18 cellular contexts compared by ENCODE assay signal in the genomic region with DNA sequence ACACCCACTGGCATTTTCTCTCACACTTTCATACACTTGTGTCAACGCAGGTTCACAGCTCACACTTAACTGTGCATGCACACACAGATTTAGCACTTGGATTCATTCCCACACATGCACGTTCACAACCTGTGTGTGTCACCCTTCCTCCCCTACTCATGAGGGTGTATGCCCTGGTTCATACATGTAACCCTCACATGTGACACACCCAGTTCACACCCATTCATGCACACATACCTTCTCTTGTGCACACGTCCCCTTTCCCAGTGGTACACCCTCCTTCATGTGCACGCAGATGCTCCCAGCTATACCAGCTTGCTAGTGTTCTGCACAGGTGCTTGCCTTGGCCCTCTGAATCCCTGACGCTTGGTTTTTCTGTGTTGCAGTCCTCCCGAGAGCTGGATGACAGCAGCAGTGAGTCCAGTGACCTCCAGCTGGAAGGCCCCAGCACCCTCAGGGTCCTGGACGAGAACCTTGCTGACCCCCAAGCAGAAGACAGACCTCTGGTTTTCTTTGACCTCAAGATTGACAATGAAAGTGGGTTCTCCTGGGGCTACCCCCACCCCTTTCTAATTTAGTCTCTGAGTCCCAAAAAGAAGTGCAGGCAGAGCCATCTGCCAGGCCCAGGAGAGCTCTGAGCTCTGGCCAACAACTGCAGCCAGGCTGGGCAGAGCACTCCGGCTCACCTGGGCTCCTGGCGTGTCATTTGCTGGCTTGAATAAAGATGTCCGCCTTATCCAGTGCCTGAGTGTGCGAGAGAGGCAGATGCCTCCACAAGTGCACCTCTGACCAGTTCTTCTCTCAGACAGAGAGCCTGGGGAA. TPM values are rescaled to one million over a fixed set of nuclear protein-coding genes. Genes with fewer than 3 reads are reported as not detected.
A peak's percentile ranks its signal among the peaks of the same experiment; 100 is the strongest.
DNase-seq lines count a peak whose midpoint lies in the region; ATAC-seq and TF ChIP-seq lines count a peak whose summit lies in the region.
"Had no signal": no experiment of that assay in that cellular context is flagged by ENCODE, and none has a peak within 500 bp of the region (broad histone marks: within the 10 kb centered on the region; RNA-seq: fewer than 3 reads in every experiment).

No MANE protein-coding gene starts in this region.

- intact Hi-C loops in left ventricle myocardium inferior (cut with micrococcal nuclease) (no loop called here), left ventricle myocardium superior (cut with micrococcal nuclease) (no loop called here), aorta (cut with DNase I) (loop anchor here in 1 of 2 donors (10.0 kb wide), 1 partner anchor 192 kb away; a partner anchor contains a TSS)

- H3K27me3 Mint-ChIP-seq in neural progenitor cell (ENCODE audit: insufficient read depth, low read depth), result peaks cover 6% of the 10 kb centered on the region
- no peaks in the 10 kb centered on the region for H3K27me3 Mint-ChIP-seq in stimulated activated naive B cell treated with anti-CD40 and anti-IgM and Interleukin-4, amounts not matched to agents 10 μg/mL and 1 μg/mL and 100 μg/mL, for 72 hours
- H3K27me3 Mint-ChIP-seq: B cell; CD4-positive, alpha-beta T cell had no signal

- no peak overlapping the region for H3K4me3 Mint-ChIP-seq in neural progenitor cell
- H3K4me3 Mint-ChIP-seq in stimulated activated naive B cell treated with anti-CD40 and anti-IgM and Interleukin-4, amounts not matched to agents 10 μg/mL and 1 μg/mL and 100 μg/mL, for 72 hours, result no peak overlapping the region
- H3K4me3 Mint-ChIP-seq: B cell; CD4-positive, alpha-beta T cell had no signal

- no peaks in the 10 kb centered on the region for H3K79me2 ChIP-seq in neural progenitor cell (ENCODE audit: low read depth)

- peak overlapping the region; percentile 77 for H3K27ac ChIP-seq in left ventricle myocardium inferior (replicated peaks)
- H3K27ac ChIP-seq in neural progenitor cell, result no peak overlapping the region
- no peak overlapping the region for H3K27ac ChIP-seq in aorta (ENCODE audit: low read depth in 1 of 2, low read length in 2 of 2)

- H3K27me3 ChIP-seq in left ventricle myocardium inferior (ENCODE audit: low read depth) (no peaks in the 10 kb centered on the region), neural progenitor cell (no peaks in the 10 kb centered on the region), aorta (ENCODE audit: control insufficient read depth in 1 of 2, insufficient read depth in 2 of 2, low read length in 1 of 2) (no peaks in the 10 kb centered on the region)
- H3K27me3 ChIP-seq: SJSA1 had no signal

- H3K9me3 Mint-ChIP-seq in neural progenitor cell, result no peaks in the 10 kb centered on the region
- no peaks in the 10 kb centered on the region for H3K9me3 Mint-ChIP-seq in stimulated activated naive B cell treated with anti-CD40 and anti-IgM and Interleukin-4, amounts not matched to agents 10 μg/mL and 1 μg/mL and 100 μg/mL, for 72 hours
- H3K9me3 Mint-ChIP-seq: CD4-positive, alpha-beta T cell had no signal

- no peak overlapping the region for H3K9ac ChIP-seq in neural progenitor cell

- no peaks in the 10 kb centered on the region for H3K36me3 Mint-ChIP-seq in neural progenitor cell
- H3K36me3 Mint-ChIP-seq in stimulated activated naive B cell treated with anti-CD40 and anti-IgM and Interleukin-4, amounts not matched to agents 10 μg/mL and 1 μg/mL and 100 μg/mL, for 72 hours, result peaks cover 20 to 42% of the 10 kb centered on the region in 2 donors

- peaks cover 16% of the 10 kb centered on the region for H3K4me1 Mint-ChIP-seq in neural progenitor cell
- peaks cover 2 to 9% of the 10 kb centered on the region in 2 donors for H3K4me1 Mint-ChIP-seq in stimulated activated naive B cell treated with anti-CD40 and anti-IgM and Interleukin-4, amounts not matched to agents 10 μg/mL and 1 μg/mL and 100 μg/mL, for 72 hours
- H3K4me1 Mint-ChIP-seq: B cell had no signal

- H3F3A ChIP-seq in neural progenitor cell (ENCODE audit: low read depth), result no peaks in the 10 kb centered on the region

- H3K4me1 ChIP-seq in left ventricle myocardium inferior (peaks cover 78% of the 10 kb centered on the region), neural progenitor cell (no peaks in the 10 kb centered on the region), aorta (ENCODE audit: control insufficient read depth in 1 of 2, insufficient read depth in 2 of 2, low read length in 2 of 2) (no peaks in the 10 kb centered on the region)

- H3K9me3 ChIP-seq in left ventricle myocardium inferior (replicated peaks), result no peaks in the 10 kb centered on the region
- H3K9me3 ChIP-seq in neural progenitor cell (ENCODE audit: low read depth), result no peaks in the 10 kb centered on the region
- no peaks in the 10 kb centered on the region for H3K9me3 ChIP-seq in aorta (ENCODE audit: control insufficient read depth, low read length)

- WGBS in aorta, 2 donors, result 90 to 93% methylated on average over 11 of the region's 11 CpGs

- ATAC-seq in left ventricle myocardium superior (no peak), aorta (ENCODE audit: low FRiP score) (no peak), GM19452 (IDR thresholded peaks at IDR 0.05; ENCODE audit: unreplicated experiment) (no peak)
- no peak for ATAC-seq in stimulated activated naive B cell treated with anti-CD40 and anti-IgM and Interleukin-4, amounts not matched to agents 10 μg/mL and 1 μg/mL and 100 μg/mL, for 72 hours (replicated peaks)

- H2AFZ ChIP-seq in neural progenitor cell (replicated peaks), result no peak overlapping the region

- peak overlapping the region; percentile 21 for H3K27ac Mint-ChIP-seq in neural progenitor cell
- no peak overlapping the region for H3K27ac Mint-ChIP-seq in stimulated activated naive B cell treated with anti-CD40 and anti-IgM and Interleukin-4, amounts not matched to agents 10 μg/mL and 1 μg/mL and 100 μg/mL, for 72 hours
- H3K27ac Mint-ChIP-seq: B cell; CD4-positive, alpha-beta T cell had no signal

- TF ChIP-seq CTCF in left ventricle myocardium inferior (IDR thresholded peaks at IDR 0.05; ENCODE audit: borderline replicate concordance) (no peak), neural progenitor cell (IDR thresholded peaks at IDR 0.05) (no peak)

- H3K36me3 ChIP-seq in left ventricle myocardium inferior (peaks cover 24% of the 10 kb centered on the region), neural progenitor cell (no peaks in the 10 kb centered on the region), aorta (ENCODE audit: control insufficient read depth in 1 of 2, insufficient read depth in 2 of 2, low read length in 1 of 2) (peaks cover 0 to 1% of the 10 kb centered on the region in 2 donors)

- DNase-seq in left ventricle myocardium inferior, result no peak
- no peak for DNase-seq in left ventricle myocardium superior
- peak; percentile 69 for DNase-seq in cerebellar cortex (ENCODE audit: low spot score)
- DNase-seq in neural progenitor cell (ENCODE audit: low spot score), result no peak
- DNase-seq in aorta, result peak; percentile 16 to 45
- DNase-seq in activated CD4-positive, alpha-beta T cell treated with anti-CD3 and anti-CD28 coated beads, Interleukin-2, amount 50 U/mL, for 4 hours, result no peak
- DNase-seq in stimulated activated naive B cell treated with anti-CD40 and anti-IgM and Interleukin-4, amounts not matched to agents 10 μg/mL and 1 μg/mL and 100 μg/mL, for 72 hours, result no peak
- DNase-seq: ACHN; Calu3; CD4-positive, alpha-beta T cell; DMS79; MM.1S; NCI-H1105; NCI-H187 treated with DMSO at 0.1 percent for 48 hours had no signal

- H3K4me2 ChIP-seq in neural progenitor cell, result no peak overlapping the region

- H3K4me3 ChIP-seq in left ventricle myocardium inferior, result no peak overlapping the region
- H3K4me3 ChIP-seq in neural progenitor cell, result no peak overlapping the region
- no peak overlapping the region for H3K4me3 ChIP-seq in aorta (ENCODE audit: low read length in 2 of 2)
- H3K4me3 ChIP-seq: SJSA1 had no signal

- no peaks in the 10 kb centered on the region for H4K20me1 ChIP-seq in neural progenitor cell (ENCODE audit: low read depth)

RNA-seq across cellular contexts. Expression of a gene that starts 39.5 kb away (rescaled TPM):
- total RNA-seq in left ventricle myocardium inferior, result not detected
- total RNA-seq in left ventricle myocardium superior, result not detected
- 0.04 and 0.59 TPM in 2 replicates for total RNA-seq in neural progenitor cell (ENCODE audit: low replicate concordance)
- not detected for total RNA-seq in aorta
- polyA plus RNA-seq in aorta, result not detected
- total RNA-seq: Calu3, H4, SJSA1 had no signal

RNA-seq across cellular contexts. Expression of a gene that starts 48.3 kb away (rescaled TPM):
- total RNA-seq in left ventricle myocardium inferior, result 19.1 TPM
- total RNA-seq in left ventricle myocardium superior, result 20.8 TPM
- total RNA-seq in neural progenitor cell (ENCODE audit: low replicate concordance), result 15.3 and 18.0 TPM in 2 replicates
- total RNA-seq in aorta, result 10 to 100 TPM; 72.6 to 91.9 TPM
- polyA plus RNA-seq in aorta, result 10 to 100 TPM in 1 of 2 donors, 1 to 10 TPM in 1; 8.6 to 45.5 TPM

RNA-seq across cellular contexts. Expression of a gene that starts 50.7 kb away (rescaled TPM):
- 26.1 TPM for total RNA-seq in left ventricle myocardium inferior
- 26.9 TPM for total RNA-seq in left ventricle myocardium superior
- total RNA-seq in neural progenitor cell (ENCODE audit: low replicate concordance), result 2.0 and 4.7 TPM in 2 replicates
- 10 to 100 TPM; 12.9 to 16.4 TPM for total RNA-seq in aorta
- polyA plus RNA-seq in aorta, result 10 to 100 TPM; 10.5 to 19.2 TPM

Comparison
In these comparisons a context has a peak if more than half of its experiments do, and no peak if none do; other contexts are left out.
1. DNase-seq: peak in cerebellar cortex (single experiment) and aorta (2 of 2); none in left ventricle myocardium inferior (single experiment), left ventricle myocardium superior (single experiment), neural progenitor cell (single experiment), activated CD4-positive, alpha-beta T cell treated with anti-CD3 and anti-CD28 coated beads, Interleukin-2, amount 50 U/mL, for 4 hours (0 of 2) and stimulated activated naive B cell treated with anti-CD40 and anti-IgM and Interleukin-4, amounts not matched to agents 10 μg/mL and 1 μg/mL and 100 μg/mL, for 72 hours (single experiment).